ENCODE assay signal across 13 cellular contexts in genomic region chr3:171453175-171453868, GRCh38. TPM values are rescaled to one million over a fixed set of nuclear protein-coding genes. Genes with fewer than 3 reads are reported as not detected.
DNase-seq lines count a peak whose midpoint lies in the region; ATAC-seq and TF ChIP-seq lines count a peak whose summit lies in the region.
"Had no signal": no experiment of that assay in that cellular context is flagged by ENCODE, and none has a peak within 500 bp of the region (broad histone marks: within the 10 kb centered on the region; RNA-seq: fewer than 3 reads in every experiment).

No MANE protein-coding gene starts in this region.

- no peaks in the 10 kb centered on the region for H3K36me3 ChIP-seq in parathyroid adenoma (ENCODE audit: control insufficient read depth, insufficient read depth, low read length)
- H3K36me3 ChIP-seq in adrenal gland (replicated peaks in 1 of 2): no peaks in the 10 kb centered on the region
- H3K36me3 ChIP-seq: ascending aorta, gastroesophageal sphincter, upper lobe of left lung had no signal

- no peak overlapping the region for H3K4me2 ChIP-seq in parathyroid adenoma (ENCODE audit: low read length)

- peak; percentile 34; the same call in 1 of the 2 replicates for TF ChIP-seq CTCF in LNCAP (IDR thresholded peaks at IDR 0.05)
- TF ChIP-seq CTCF in epithelial cell of esophagus (IDR thresholded peaks at IDR 0.05; ENCODE audit: insufficient read depth, low read depth, low read length, missing control alignments): peak; percentile 3
- peak; percentile 22 for TF ChIP-seq CTCF in parathyroid adenoma (IDR thresholded peaks at IDR 0.05)
- no peak for TF ChIP-seq CTCF in adrenal gland (IDR thresholded peaks at IDR 0.05)

- peak overlapping the region; percentile 60 for H3K27ac ChIP-seq in parathyroid adenoma
- no peak overlapping the region for H3K27ac ChIP-seq in adrenal gland
- H3K27ac ChIP-seq: ascending aorta, upper lobe of left lung had no signal

- no peak overlapping the region for H3K9ac ChIP-seq in parathyroid adenoma

- H3K79me2 ChIP-seq in parathyroid adenoma: no peaks in the 10 kb centered on the region

- intact Hi-C loops in adrenal gland (cut with DNase I): no loop called here

- DNase-seq in NCI-H82 (lab: John Stamatoyannopoulos, UW): peak; percentile 34
- no peak for DNase-seq in NCI-H82 treated with DMSO at 0.1 percent for 48 hours (lab: John Stamatoyannopoulos, UW; ENCODE audit: unreplicated experiment)
- no peak for DNase-seq in epithelial cell of esophagus (ENCODE audit: low read depth)
- DNase-seq in adrenal gland: no peak
- DNase-seq: NCI-H187 treated with DMSO at 0.1 percent for 48 hours, RPMI8226, upper lobe of left lung had no signal

- no peaks in the 10 kb centered on the region for H3K27me3 ChIP-seq in parathyroid adenoma (ENCODE audit: control insufficient read depth, insufficient read depth, low read length)
- H3K27me3 ChIP-seq in adrenal gland: no peaks in the 10 kb centered on the region
- H3K27me3 ChIP-seq: ascending aorta, gastroesophageal sphincter, upper lobe of left lung had no signal

- H3K4me3 ChIP-seq in epithelial cell of esophagus (ENCODE audit: low read length): no peak overlapping the region
- no peak overlapping the region for H3K4me3 ChIP-seq in parathyroid adenoma (ENCODE audit: low read depth, low read length)
- H3K4me3 ChIP-seq in adrenal gland: no peak overlapping the region
- H3K4me3 ChIP-seq: ascending aorta, gastroesophageal sphincter, upper lobe of left lung had no signal

- no peak for TF ChIP-seq POLR2A in adrenal gland (IDR thresholded peaks at IDR 0.05)

- ATAC-seq in GM21786 (IDR thresholded peaks at IDR 0.05; ENCODE audit: unreplicated experiment): no peak
- ATAC-seq in GM19023 (IDR thresholded peaks at IDR 0.05; ENCODE audit: unreplicated experiment): no peak
- ATAC-seq: gastroesophageal sphincter had no signal

- H2AFZ ChIP-seq in parathyroid adenoma: peak overlapping the region; percentile 40

- H3K4me1 ChIP-seq in parathyroid adenoma (peaks cover 23% of the 10 kb centered on the region), adrenal gland (replicated peaks in 1 of 2) (peaks cover 0 to 5% of the 10 kb centered on the region in 2 donors)
- H3K4me1 ChIP-seq: ascending aorta had no signal

- 60 to 80% (median 64%) methylated on average over 12 of the region's 12 CpGs for WGBS in adrenal gland, 4 donors

- H3K9me3 ChIP-seq in parathyroid adenoma (ENCODE audit: control insufficient read depth, low read length) (no peaks in the 10 kb centered on the region), adrenal gland (replicated peaks in 1 of 3) (no peaks in the 10 kb centered on the region)
- H3K9me3 ChIP-seq: ascending aorta, gastroesophageal sphincter, upper lobe of left lung had no signal

RNA-seq across cellular contexts. Expression of gene TNIK, which starts 6.9 kb away (rescaled TPM):
- total RNA-seq in adrenal gland: 10 to 100 TPM in 5 of 8 donors, 1 to 10 TPM in 3; 5.5 to 28.6 (median 14.7) TPM
- 1 to 10 TPM; 4.9 to 8.0 (median 6.9) TPM for polyA plus RNA-seq in adrenal gland

Comparison
In these comparisons a context has a peak if more than half of its experiments do, and no peak if none do; other contexts are left out.
1. CTCF ChIP-seq: peak in LNCAP (single experiment), epithelial cell of esophagus (single experiment) and parathyroid adenoma (single experiment); none in adrenal gland (0 of 6).